8 cellular contexts compared by ENCODE assay signal in the genomic region with DNA sequence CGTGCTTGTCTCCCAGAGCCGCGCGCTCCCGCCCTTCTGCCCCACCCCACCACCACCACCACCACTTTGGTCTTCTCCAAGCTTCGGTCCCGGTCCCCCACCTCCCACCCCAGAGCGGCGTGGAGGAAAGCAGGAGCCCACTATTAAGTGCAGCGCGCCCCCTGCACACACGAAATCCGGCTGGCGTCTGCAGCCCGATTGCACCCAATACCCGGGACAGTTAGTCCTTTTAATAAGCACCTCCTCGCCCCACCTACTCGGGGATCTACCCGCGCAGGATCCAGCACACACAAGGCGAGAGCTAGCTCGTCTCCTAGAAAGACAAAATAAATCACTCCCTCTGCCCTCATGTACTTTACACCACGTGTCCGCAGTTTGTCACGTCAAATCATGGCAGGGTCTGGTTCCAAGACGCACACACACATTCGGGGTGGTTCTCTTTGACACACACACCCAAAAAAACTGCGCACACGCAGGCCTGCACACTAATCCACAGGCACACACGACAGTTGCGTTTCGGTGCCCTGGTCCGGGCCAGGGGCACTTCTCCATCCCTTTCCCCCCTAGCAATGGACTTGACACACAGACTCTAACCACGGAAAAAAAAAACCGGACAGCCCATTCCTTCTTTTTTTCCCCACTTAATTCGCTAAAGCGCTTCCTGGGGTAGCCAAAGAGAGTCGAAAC. TPM values are rescaled to one million over a fixed set of nuclear protein-coding genes. Genes with fewer than 3 reads are reported as not detected.
DNase-seq lines count a peak whose midpoint lies in the region; ATAC-seq and TF ChIP-seq lines count a peak whose summit lies in the region.

No MANE protein-coding gene starts in this region.

- no peak overlapping the region for H3K9ac ChIP-seq in HUES48 (ENCODE audit: low read depth, low read length)

- CTCF ChIA-PET in activated CD8-positive, alpha-beta T cell treated with anti-CD3 and anti-CD28 coated beads, Interleukin-2, amount 10 ng/mL, durations not matched to agents 7 days and 5 days (lab: Charles Lee), result interaction anchor here (0.6 to 5.9 kb wide), 18 partner anchors 9 to 552 kb away, joined by 3 to 63 read pairs (median 4); no protein-coding TSS in a partner anchor

- H3K36me3 ChIP-seq in HUES48 (ENCODE audit: control insufficient read depth, insufficient read depth, low read length) (no peaks in the 10 kb centered on the region), esophagus muscularis mucosa (no peaks in the 10 kb centered on the region), neutrophil (no peaks in the 10 kb centered on the region), uterus (no peaks in the 10 kb centered on the region)

- TF ChIP-seq EP300 in esophagus muscularis mucosa (IDR thresholded peaks at IDR 0.05), result no peak

- peak overlapping the region; percentile 98 for H3K27ac Mint-ChIP-seq in activated CD8-positive, alpha-beta T cell treated with anti-CD3 and anti-CD28 coated beads, Interleukin-2, amount 10 ng/mL, durations not matched to agents 7 days and 5 days

- TF ChIP-seq CTCF in esophagus muscularis mucosa (IDR thresholded peaks at IDR 0.05) (no peak), neutrophil (IDR thresholded peaks at IDR 0.05) (no peak), uterus (IDR thresholded peaks at IDR 0.05) (peak in 1 of 4 experiments; percentile 5)

- no peaks in the 10 kb centered on the region for H3K9me3 ChIP-seq in HUES48 (ENCODE audit: control insufficient read depth, insufficient read depth, low read length)
- H3K9me3 ChIP-seq in esophagus muscularis mucosa, result no peaks in the 10 kb centered on the region
- H3K9me3 ChIP-seq in neutrophil, result no peaks in the 10 kb centered on the region
- H3K9me3 ChIP-seq in uterus, result no peaks in the 10 kb centered on the region

- TF ChIP-seq POLR2A in esophagus muscularis mucosa (IDR thresholded peaks at IDR 0.05; ENCODE audit: low read depth), result no peak
- TF ChIP-seq POLR2A in uterus (IDR thresholded peaks at IDR 0.05), result no peak

- peak overlapping the region; percentile 98 for H3K4me3 Mint-ChIP-seq in activated CD8-positive, alpha-beta T cell treated with anti-CD3 and anti-CD28 coated beads, Interleukin-2, amount 10 ng/mL, durations not matched to agents 7 days and 5 days

- H3K36me3 Mint-ChIP-seq in activated CD8-positive, alpha-beta T cell treated with anti-CD3 and anti-CD28 coated beads, Interleukin-2, amount 10 ng/mL, durations not matched to agents 7 days and 5 days (ENCODE audit: low read depth), result peaks cover 52% of the 10 kb centered on the region

- H3K27me3 ChIP-seq in HUES48 (ENCODE audit: control insufficient read depth, insufficient read depth, low read length), result peaks cover 81% of the 10 kb centered on the region
- H3K27me3 ChIP-seq in esophagus muscularis mucosa, result peaks cover 0 to 23% (median 11%) of the 10 kb centered on the region in 4 donors
- peaks cover 77% of the 10 kb centered on the region for H3K27me3 ChIP-seq in neutrophil
- H3K27me3 ChIP-seq in uterus, result peaks cover 3 to 9% of the 10 kb centered on the region in 2 donors

- ATAC-seq in activated CD8-positive, alpha-beta T cell treated with anti-CD3 and anti-CD28 coated beads, Interleukin-2, amount 10 ng/mL, durations not matched to agents 7 days and 5 days, result peak; percentile 45

- H3K27me3 Mint-ChIP-seq in activated CD8-positive, alpha-beta T cell treated with anti-CD3 and anti-CD28 coated beads, Interleukin-2, amount 10 ng/mL, durations not matched to agents 7 days and 5 days (ENCODE audit: low read depth), result peaks cover 13% of the 10 kb centered on the region

- H3K4me3 ChIP-seq in HUES48 (ENCODE audit: low read depth, low read length) (peak overlapping the region; percentile 83), esophagus muscularis mucosa (peak overlapping the region; percentile 61 to 89 (median 82)), neutrophil (ENCODE audit: low read depth in 1 of 2, low read length in 1 of 2) (peak overlapping the region; percentile 63 to 69), uterus (peak overlapping the region; percentile 72 to 80)

- intact Hi-C loops in esophagus muscularis mucosa (cut with DNase I) (loop anchor here (2.0 kb wide), 1 partner anchor 148 kb away; no protein-coding TSS in a partner anchor), uterus (cut with DNase I; ENCODE audit: low total_unique reads) (no loop called here)

- H3K9me3 Mint-ChIP-seq in activated CD8-positive, alpha-beta T cell treated with anti-CD3 and anti-CD28 coated beads, Interleukin-2, amount 10 ng/mL, durations not matched to agents 7 days and 5 days (ENCODE audit: insufficient read depth), result no peaks in the 10 kb centered on the region

- H3K27ac ChIP-seq in HUES48 (ENCODE audit: low read depth, low read length), result no peak overlapping the region
- peak overlapping the region; percentile 81 to 88 (median 84) for H3K27ac ChIP-seq in esophagus muscularis mucosa (replicated peaks in 1 of 4)
- H3K27ac ChIP-seq in neutrophil, result no peak overlapping the region
- peak overlapping the region; percentile 74 to 82 for H3K27ac ChIP-seq in uterus

- H3K4me1 ChIP-seq in HUES48 (ENCODE audit: control insufficient read depth, insufficient read depth, low read length) (peaks cover 26% of the 10 kb centered on the region), esophagus muscularis mucosa (peaks cover 49 to 72% (median 58%) of the 10 kb centered on the region in 4 donors), neutrophil (ENCODE audit: control insufficient read depth in 1 of 2, insufficient read depth in 1 of 2, low read depth in 1 of 2, low read length in 1 of 2) (peaks cover 58 to 63% of the 10 kb centered on the region in 2 experiments), uterus (peaks cover 0 to 14% of the 10 kb centered on the region in 2 donors)

- POLR2A ChIA-PET in activated CD8-positive, alpha-beta T cell treated with anti-CD3 and anti-CD28 coated beads, Interleukin-2, amount 10 ng/mL, durations not matched to agents 7 days and 5 days (lab: Charles Lee), result interaction anchor here (0.6 to 2.1 kb wide), 7 partner anchors 12 to 485 kb away, joined by 3 to 11 read pairs (median 4); no protein-coding TSS in a partner anchor

- DNase-seq in AML-193 (lab: John Stamatoyannopoulos, UW), result peak; percentile 11 to 25
- DNase-seq in GM19238 (ENCODE audit: insufficient read length, low spot score), result peak; percentile 61
- DNase-seq in activated CD8-positive, alpha-beta T cell treated with anti-CD3 and anti-CD28 coated beads, Interleukin-2, amount 10 ng/mL, durations not matched to agents 7 days and 5 days, result peak; percentile 76
- DNase-seq in esophagus muscularis mucosa (ENCODE audit: extremely low spot score), result no peak
- peak; percentile 33 to 42 for DNase-seq in uterus
- DNase-seq in glomerular visceral epithelial cell (ENCODE audit: extremely low spot score), result no peak

- 2% methylated on average over 34 of the region's 38 CpGs for WGBS in esophagus muscularis mucosa

- H3K4me1 Mint-ChIP-seq in activated CD8-positive, alpha-beta T cell treated with anti-CD3 and anti-CD28 coated beads, Interleukin-2, amount 10 ng/mL, durations not matched to agents 7 days and 5 days (ENCODE audit: low read depth), result peaks cover 62% of the 10 kb centered on the region

RNA-seq across cellular contexts. Expression of a gene that starts 1.6 kb away (rescaled TPM):
- 10 to 100 TPM; 63.1 to 63.2 TPM for total RNA-seq in activated CD8-positive, alpha-beta T cell treated with anti-CD3 and anti-CD28 coated beads, Interleukin-2, amount 10 ng/mL, durations not matched to agents 7 days and 5 days
- 10 to 100 TPM in 3 of 4 donors, 1 to 10 TPM in 1; 7.6 to 15.4 (median 10.8) TPM for total RNA-seq in esophagus muscularis mucosa
- total RNA-seq in uterus, result 10 to 100 TPM in 3 of 4 donors, 1 to 10 TPM in 1; 7.7 to 23.4 (median 14.7) TPM

Comparison
In these comparisons a context has a peak if more than half of its experiments do, and no peak if none do; other contexts are left out.
1. DNase-seq: peak in AML-193 (2 of 2), GM19238 (single experiment), activated CD8-positive, alpha-beta T cell treated with anti-CD3 and anti-CD28 coated beads, Interleukin-2, amount 10 ng/mL, durations not matched to agents 7 days and 5 days (single experiment) and uterus (2 of 2); none in esophagus muscularis mucosa (single experiment) and glomerular visceral epithelial cell (single experiment).
2. H3K27ac ChIP-seq: peak in esophagus muscularis mucosa (4 of 4) and uterus (2 of 2); none in HUES48 (single experiment) and neutrophil (single experiment).
3. Peak in every context shown above with its lines, with median percentiles within 50 percentile points of each other: H3K4me3 ChIP-seq.